ENCODE assay signal across 17 cellular contexts in the genomic region with DNA sequence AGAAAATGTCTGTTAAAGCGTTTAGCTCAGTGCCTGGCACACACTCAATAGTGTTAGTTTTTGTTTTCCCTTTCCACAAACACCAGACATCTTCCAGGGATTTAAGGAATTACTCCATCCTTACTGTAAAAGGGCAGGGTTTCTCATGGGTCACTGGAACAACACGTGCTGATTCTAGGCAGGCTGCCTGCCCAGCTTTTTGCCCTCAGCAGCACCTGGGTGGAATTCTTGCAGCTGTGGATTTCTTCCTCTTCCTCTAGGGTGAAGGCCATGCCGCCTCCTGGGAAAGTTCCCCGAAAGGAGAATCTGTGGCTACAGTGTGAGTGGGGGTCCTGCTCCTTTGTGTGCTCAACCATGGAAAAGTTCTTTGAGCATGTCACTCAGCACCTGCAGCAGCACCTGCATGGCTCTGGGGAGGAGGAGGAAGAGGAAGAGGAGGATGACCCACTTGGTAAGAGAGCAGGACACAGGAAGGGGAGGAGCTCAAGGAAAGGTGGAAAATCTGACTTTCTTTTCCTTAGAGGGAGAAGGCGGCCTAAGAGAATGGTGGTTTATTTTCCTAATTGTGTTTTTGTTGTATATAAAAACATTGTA. TPM values are rescaled to one million over a fixed set of nuclear protein-coding genes. Genes with fewer than 3 reads are reported as not detected.
DNase-seq lines count a peak whose midpoint lies in the region; ATAC-seq, FAIRE-seq and TF ChIP-seq lines count a peak whose summit lies in the region.
"Had no signal": no experiment of that assay in that cellular context is flagged by ENCODE, and none has a peak within 500 bp of the region (broad histone marks: within the 10 kb centered on the region; RNA-seq: fewer than 3 reads in every experiment).

No MANE protein-coding gene starts in this region.

- TF ChIP-seq CTCF in RWPE1 (conservative IDR thresholded peaks at IDR 0.05; ENCODE audit: low read depth): no peak
- no peak for TF ChIP-seq CTCF in endothelial cell of umbilical vein (IDR thresholded peaks at IDR 0.05; ENCODE audit: extremely low read depth in 1 of 2, insufficient read depth in 1 of 2, low read depth in 1 of 2, low read length in 2 of 2)

- H3F3A ChIP-seq in GM23248 (ENCODE audit: insufficient read depth): no peaks in the 10 kb centered on the region; the same call in 1 of the 2 replicates

- H3K4me3 ChIP-seq in endothelial cell of umbilical vein (replicated peaks in 1 of 3; ENCODE audit: insufficient read depth in 1 of 3, low read depth in 1 of 3, low read length in 3 of 3) (no peak overlapping the region), small intestine (ENCODE audit: low read depth in 1 of 2, low read length in 2 of 2) (no peak overlapping the region), GM23248 (no peak overlapping the region)

- 52 to 63% (median 55%) methylated on average over 5 of the region's 5 CpGs for WGBS in small intestine, 3 donors
- 60 to 62% methylated on average over 5 of the region's 5 CpGs for WGBS in GM23248 (ENCODE audit: low coverage in 1 of 2, low lambda C conversion rate in 2 of 2, missing lambda C conversion rate in 2 of 2), 2 experiments

- H3K4me3 Mint-ChIP-seq in activated CD8-positive, alpha-beta memory T cell treated with anti-CD3 and anti-CD28 coated beads, Interleukin-2, amount 10 ng/mL, durations not matched to agents 7 days and 5 days: no peak overlapping the region

- H2AFZ ChIP-seq in endothelial cell of umbilical vein (ENCODE audit: low read depth, low read length) (no peak overlapping the region), GM23248 (no peak overlapping the region)
- H2AFZ ChIP-seq: parathyroid adenoma had no signal

- peaks cover 28% of the 10 kb centered on the region for H3K36me3 Mint-ChIP-seq in activated CD8-positive, alpha-beta memory T cell treated with anti-CD3 and anti-CD28 coated beads, Interleukin-2, amount 10 ng/mL, durations not matched to agents 7 days and 5 days

- H3K79me2 ChIP-seq in endothelial cell of umbilical vein (ENCODE audit: control insufficient read depth, insufficient read depth, low read length) (peaks cover 12% of the 10 kb centered on the region), GM23248 (ENCODE audit: insufficient read depth) (peaks cover 37% of the 10 kb centered on the region)

- H3K4me1 ChIP-seq in endothelial cell of umbilical vein (ENCODE audit: control insufficient read depth, extremely low read depth, insufficient read depth, low read length) (peaks cover 17% of the 10 kb centered on the region), small intestine (ENCODE audit: control insufficient read depth in 2 of 2, insufficient read depth in 1 of 2, low read depth in 1 of 2, low read length in 1 of 2) (peaks cover 5 to 6% of the 10 kb centered on the region in 2 donors), GM23248 (ENCODE audit: insufficient read depth) (peaks cover 7% of the 10 kb centered on the region)
- H3K4me1 ChIP-seq: parathyroid adenoma had no signal

- in situ Hi-C loops in GM23248 (cut with MboI): no loop called here

- peaks cover 31% of the 10 kb centered on the region for H3K4me1 Mint-ChIP-seq in activated CD8-positive, alpha-beta memory T cell treated with anti-CD3 and anti-CD28 coated beads, Interleukin-2, amount 10 ng/mL, durations not matched to agents 7 days and 5 days

- no peaks in the 10 kb centered on the region for H3K9me2 ChIP-seq in GM23248 (ENCODE audit: insufficient read depth)

- H3K27ac Mint-ChIP-seq in activated CD8-positive, alpha-beta memory T cell treated with anti-CD3 and anti-CD28 coated beads, Interleukin-2, amount 10 ng/mL, durations not matched to agents 7 days and 5 days: peak overlapping the region; percentile 20

- no peak for DNase-seq in activated CD8-positive, alpha-beta memory T cell treated with anti-CD3 and anti-CD28 coated beads, Interleukin-2, amount 10 ng/mL, durations not matched to agents 7 days and 5 days
- DNase-seq in activated CD8-positive, alpha-beta memory T cell treated with anti-CD3 and anti-CD28 coated beads, Interleukin-2, amount 50 U/mL, for 48 hours: no peak
- DNase-seq in RWPE1 (ENCODE audit: low spot score) (no peak), endothelial cell of umbilical vein (ENCODE audit: low read depth, low spot score) (peak; percentile 21), small intestine (peak; percentile 29), NOMO-1 treated with DMSO at 0.1 percent for 48 hours (lab: John Stamatoyannopoulos, UW; ENCODE audit: unreplicated experiment) (no peak), GM23248 (no peak)
- DNase-seq: amniotic stem cell, Calu3, GF-D8, glutamatergic neuron, islet precursor cell, midbrain, NCI-H446 treated with DMSO at 0.1 percent for 48 hours had no signal

- H3K9me1 ChIP-seq in endothelial cell of umbilical vein (replicated peaks; ENCODE audit: control insufficient read depth, extremely low read depth, insufficient read depth, low read length): no peaks in the 10 kb centered on the region

- H3K27me3 ChIP-seq in endothelial cell of umbilical vein (ENCODE audit: control insufficient read depth in 2 of 2, insufficient read depth in 2 of 2, low read length in 2 of 2) (no peaks in the 10 kb centered on the region), small intestine (ENCODE audit: control insufficient read depth in 2 of 2, insufficient read depth in 2 of 2, low read length in 2 of 2) (no peaks in the 10 kb centered on the region), GM23248 (replicated peaks; ENCODE audit: insufficient read depth) (no peaks in the 10 kb centered on the region)

- no peaks in the 10 kb centered on the region for H3K27me3 Mint-ChIP-seq in activated CD8-positive, alpha-beta memory T cell treated with anti-CD3 and anti-CD28 coated beads, Interleukin-2, amount 10 ng/mL, durations not matched to agents 7 days and 5 days

- H3K4me2 ChIP-seq in endothelial cell of umbilical vein (ENCODE audit: insufficient read depth, low read length): no peak overlapping the region
- no peak overlapping the region for H3K4me2 ChIP-seq in GM23248 (ENCODE audit: unreplicated experiment)

- dilution Hi-C loops in endothelial cell of umbilical vein (cut with MboI; ENCODE audit: extremely low pct_ligation_motif_present, low sequenced_read_pairs): no loop called here

- H3K9me3 ChIP-seq in endothelial cell of umbilical vein (replicated peaks; ENCODE audit: control insufficient read depth, insufficient read depth, low read length) (no peaks in the 10 kb centered on the region), small intestine (ENCODE audit: control insufficient read depth, low read depth) (no peaks in the 10 kb centered on the region), GM23248 (ENCODE audit: low read depth) (no peaks in the 10 kb centered on the region)

- H3K27ac ChIP-seq in RWPE1 (peak overlapping the region; percentile 55), endothelial cell of umbilical vein (ENCODE audit: insufficient read depth, low read depth, low read length) (no peak overlapping the region), small intestine (ENCODE audit: low read depth in 1 of 2, low read length in 1 of 2) (peak overlapping the region; percentile 59 to 67), GM23248 (no peak overlapping the region)
- H3K27ac ChIP-seq: epithelial cell of prostate, parathyroid adenoma had no signal

- POLR2A ChIA-PET in RWPE1 (lab: Yijun Ruan, JAX; ENCODE audit: low non-redundant PET) (no interaction called here), endothelial cell of umbilical vein (lab: Charles Lee) (no interaction called here)

- CTCF ChIA-PET in activated CD8-positive, alpha-beta memory T cell treated with anti-CD3 and anti-CD28 coated beads, Interleukin-2, amount 10 ng/mL, durations not matched to agents 7 days and 5 days (lab: Charles Lee): interaction anchor here (0.9 to 1.0 kb wide), 2 partner anchors 42 to 59 kb away, joined by 3 read pairs; a partner anchor contains a TSS
- CTCF ChIA-PET in RWPE1 (lab: Yijun Ruan, JAX): no interaction called here
- CTCF ChIA-PET in endothelial cell of umbilical vein (lab: Charles Lee): interaction anchor here (1.3 to 1.5 kb wide), 3 partner anchors 32 to 212 kb away, joined by 3 to 4 read pairs (median 3); a partner anchor contains a TSS

- no peaks in the 10 kb centered on the region for H3K9me3 Mint-ChIP-seq in activated CD8-positive, alpha-beta memory T cell treated with anti-CD3 and anti-CD28 coated beads, Interleukin-2, amount 10 ng/mL, durations not matched to agents 7 days and 5 days (ENCODE audit: low read depth)

- no peaks in the 10 kb centered on the region for H4K20me1 ChIP-seq in endothelial cell of umbilical vein (replicated peaks; ENCODE audit: control insufficient read depth, extremely low read depth, insufficient read depth, low read length)
- no peaks in the 10 kb centered on the region for H4K20me1 ChIP-seq in GM23248 (ENCODE audit: insufficient read depth)

- peaks cover 2 to 19% of the 10 kb centered on the region in 2 experiments for H3K36me3 ChIP-seq in endothelial cell of umbilical vein (ENCODE audit: control insufficient read depth in 2 of 2, extremely low read depth in 1 of 2, insufficient read depth in 2 of 2, low read length in 2 of 2)
- peaks cover 0 to 7% of the 10 kb centered on the region in 2 donors for H3K36me3 ChIP-seq in small intestine (ENCODE audit: control insufficient read depth in 2 of 2, insufficient read depth in 2 of 2, low read length in 2 of 2)
- peaks cover 13% of the 10 kb centered on the region; the same call in 1 of the 2 replicates for H3K36me3 ChIP-seq in GM23248 (ENCODE audit: low read depth)

- FAIRE-seq in endothelial cell of umbilical vein (lab: Jason Lieb, UNC) (no peak), small intestine (lab: Jason Lieb, UNC) (no peak)

- no TSS peak for BruUV-seq in endothelial cell of umbilical vein (replicated peaks; lab: Mats Ljungman, UMichigan)

- ATAC-seq in activated CD8-positive, alpha-beta memory T cell treated with anti-CD3 and anti-CD28 coated beads, Interleukin-2, amount 10 ng/mL, durations not matched to agents 7 days and 5 days: no peak
- ATAC-seq in HG02885 (IDR thresholded peaks at IDR 0.05; ENCODE audit: poor library complexity, unreplicated experiment): no peak

- intact Hi-C loops in endothelial cell of umbilical vein (cut with micrococcal nuclease): no loop called here

- H3K9ac ChIP-seq in endothelial cell of umbilical vein (replicated peaks; ENCODE audit: extremely low read depth, insufficient read depth, low read length) (no peak overlapping the region), GM23248 (no peak overlapping the region)
- H3K9ac ChIP-seq: parathyroid adenoma had no signal

- TF ChIP-seq POLR2A in endothelial cell of umbilical vein (IDR thresholded peaks at IDR 0.05; ENCODE audit: low read depth, low read length): no peak

RNA-seq across cellular contexts. Expression of a gene that starts 5.4 kb away (rescaled TPM):
- total RNA-seq in activated CD8-positive, alpha-beta memory T cell treated with anti-CD3 and anti-CD28 coated beads, Interleukin-2, amount 10 ng/mL, durations not matched to agents 7 days and 5 days: 10 to 100 TPM; 40.4 to 43.0 TPM
- total RNA-seq in endothelial cell of umbilical vein: 32.6 and 33.4 TPM in 2 replicates
- 30.8 and 34.6 TPM in 2 replicates for polyA plus RNA-seq in endothelial cell of umbilical vein
- 21.0 and 21.9 TPM in 2 replicates for polyA plus RNA-seq in endothelial cell of umbilical vein (2011; cell fraction: cytosol; rRNA removed)
- polyA plus RNA-seq in endothelial cell of umbilical vein (2011; cell fraction: nucleus; rRNA removed): 102 and 113 TPM in 2 replicates
- polyA plus RNA-seq in endothelial cell of umbilical vein (2012): 11.6 and 15.8 TPM in 2 replicates
- polyA minus RNA-seq in endothelial cell of umbilical vein: 39.0 and 42.6 TPM in 2 replicates
- polyA minus RNA-seq in endothelial cell of umbilical vein (2011; cell fraction: cytosol; rRNA and poly(A)+ RNA removed): 13.6 TPM
- 33.2 and 47.0 TPM in 2 replicates for polyA minus RNA-seq in endothelial cell of umbilical vein (2011; cell fraction: nucleus; rRNA and poly(A)+ RNA removed)
- 10 to 100 TPM; 12.3 to 24.4 (median 14.3) TPM for polyA plus RNA-seq in small intestine
- total RNA-seq in GM23248 (2014; rRNA removed; shearing (Covaris generic)): 24.9 and 31.8 TPM in 2 replicates
- polyA plus RNA-seq in GM23248 (2016; fragmentation: Nextera tagmentation; extraction: Ambion mirVana): 8.3 and 9.1 TPM in 2 replicates

RNA-seq across cellular contexts. Expression of a gene that starts 19.6 kb away (rescaled TPM):
- total RNA-seq in activated CD8-positive, alpha-beta memory T cell treated with anti-CD3 and anti-CD28 coated beads, Interleukin-2, amount 10 ng/mL, durations not matched to agents 7 days and 5 days: 10 to 100 TPM; 30.6 to 35.1 TPM
- total RNA-seq in endothelial cell of umbilical vein: 10.4 and 10.5 TPM in 2 replicates
- polyA plus RNA-seq in endothelial cell of umbilical vein (9.1 and 10.2 TPM in 2 replicates), small intestine (10 to 100 TPM; 14.9 to 21.7 (median 19.2) TPM), GM23248 (2016; fragmentation: Nextera tagmentation; extraction: Ambion mirVana) (2.6 and 3.1 TPM in 2 replicates)
- 5.2 and 7.3 TPM in 2 replicates for polyA plus RNA-seq in endothelial cell of umbilical vein (2011; cell fraction: cytosol; rRNA removed)
- 14.9 and 16.1 TPM in 2 replicates for polyA plus RNA-seq in endothelial cell of umbilical vein (2011; cell fraction: nucleus; rRNA removed)
- polyA plus RNA-seq in endothelial cell of umbilical vein (2012): 6.6 and 7.6 TPM in 2 replicates
- 16.0 and 17.0 TPM in 2 replicates for polyA minus RNA-seq in endothelial cell of umbilical vein
- polyA minus RNA-seq in endothelial cell of umbilical vein (2011; cell fraction: cytosol; rRNA and poly(A)+ RNA removed): 6.7 TPM
- polyA minus RNA-seq in endothelial cell of umbilical vein (2011; cell fraction: nucleus; rRNA and poly(A)+ RNA removed): 9.4 and 14.3 TPM in 2 replicates
- total RNA-seq in GM23248 (2014; rRNA removed; shearing (Covaris generic)): 4.1 and 4.7 TPM in 2 replicates

RNA-seq across cellular contexts. Expression of a gene that starts 22.1 kb away (rescaled TPM):
- not detected for total RNA-seq in activated CD8-positive, alpha-beta memory T cell treated with anti-CD3 and anti-CD28 coated beads, Interleukin-2, amount 10 ng/mL, durations not matched to agents 7 days and 5 days
- total RNA-seq in endothelial cell of umbilical vein: 0.67 and 1.7 TPM in 2 replicates
- polyA plus RNA-seq in endothelial cell of umbilical vein (1.0 TPM in 2 replicates), small intestine (under 1 TPM in 2 of 3 donors, not detected in 1; 0.27 to 0.73 TPM), GM23248 (2016; fragmentation: Nextera tagmentation; extraction: Ambion mirVana) (0.06 and 0.14 TPM in 2 replicates)
- 0.35 and 0.47 TPM in 2 replicates for polyA plus RNA-seq in endothelial cell of umbilical vein (2011; cell fraction: cytosol; rRNA removed)
- polyA plus RNA-seq in endothelial cell of umbilical vein (2011; cell fraction: nucleus; rRNA removed): 2.9 and 3.7 TPM in 2 replicates
- polyA plus RNA-seq in endothelial cell of umbilical vein (2012): 0.64 and 1.2 TPM in 2 replicates
- 1.5 TPM in 2 replicates for polyA minus RNA-seq in endothelial cell of umbilical vein
- not detected for polyA minus RNA-seq in endothelial cell of umbilical vein (2011; cell fraction: cytosol; rRNA and poly(A)+ RNA removed)
- 1.3 TPM in 2 replicates for polyA minus RNA-seq in endothelial cell of umbilical vein (2011; cell fraction: nucleus; rRNA and poly(A)+ RNA removed)
- total RNA-seq in GM23248 (2014; rRNA removed; shearing (Covaris generic)): not detected in 2 replicates
- total RNA-seq: Calu3 had no signal

RNA-seq across cellular contexts. Expression of a gene that starts 25.1 kb away (rescaled TPM):
- total RNA-seq in activated CD8-positive, alpha-beta memory T cell treated with anti-CD3 and anti-CD28 coated beads, Interleukin-2, amount 10 ng/mL, durations not matched to agents 7 days and 5 days: 10 to 100 TPM; 65.1 to 77.1 TPM
- 48.4 and 62.0 TPM in 2 replicates for total RNA-seq in endothelial cell of umbilical vein
- polyA plus RNA-seq in endothelial cell of umbilical vein (203 and 212 TPM in 2 replicates), small intestine (10 to 100 TPM; 10.8 to 51.2 (median 12.5) TPM), GM23248 (2016; fragmentation: Nextera tagmentation; extraction: Ambion mirVana) (68.6 and 73.6 TPM in 2 replicates)
- 61.5 and 62.3 TPM in 2 replicates for polyA plus RNA-seq in endothelial cell of umbilical vein (2011; cell fraction: cytosol; rRNA removed)
- polyA plus RNA-seq in endothelial cell of umbilical vein (2011; cell fraction: nucleus; rRNA removed): 193 and 217 TPM in 2 replicates
- 48.5 and 55.0 TPM in 2 replicates for polyA plus RNA-seq in endothelial cell of umbilical vein (2012)
- 139 and 143 TPM in 2 replicates for polyA minus RNA-seq in endothelial cell of umbilical vein
- polyA minus RNA-seq in endothelial cell of umbilical vein (2011; cell fraction: cytosol; rRNA and poly(A)+ RNA removed): 26.4 TPM
- polyA minus RNA-seq in endothelial cell of umbilical vein (2011; cell fraction: nucleus; rRNA and poly(A)+ RNA removed): 47.7 and 59.0 TPM in 2 replicates
- total RNA-seq in GM23248 (2014; rRNA removed; shearing (Covaris generic)): 30.0 and 30.9 TPM in 2 replicates

RNA-seq across cellular contexts. Expression of a gene that starts 41.8 kb away (rescaled TPM):
- total RNA-seq in activated CD8-positive, alpha-beta memory T cell treated with anti-CD3 and anti-CD28 coated beads, Interleukin-2, amount 10 ng/mL, durations not matched to agents 7 days and 5 days: 10 to 100 TPM; 21.2 to 22.2 TPM
- total RNA-seq in endothelial cell of umbilical vein: 14.6 and 15.1 TPM in 2 replicates
- 15.5 and 18.3 TPM in 2 replicates for polyA plus RNA-seq in endothelial cell of umbilical vein
- polyA plus RNA-seq in endothelial cell of umbilical vein (2011; cell fraction: cytosol; rRNA removed): 7.9 and 9.0 TPM in 2 replicates
- 12.7 and 15.1 TPM in 2 replicates for polyA plus RNA-seq in endothelial cell of umbilical vein (2011; cell fraction: nucleus; rRNA removed)
- 8.3 and 11.6 TPM in 2 replicates for polyA plus RNA-seq in endothelial cell of umbilical vein (2012)
- polyA minus RNA-seq in endothelial cell of umbilical vein: 15.4 and 18.9 TPM in 2 replicates
- 6.1 TPM for polyA minus RNA-seq in endothelial cell of umbilical vein (2011; cell fraction: cytosol; rRNA and poly(A)+ RNA removed)
- polyA minus RNA-seq in endothelial cell of umbilical vein (2011; cell fraction: nucleus; rRNA and poly(A)+ RNA removed): 9.3 and 12.4 TPM in 2 replicates
- polyA plus RNA-seq in small intestine: 1 to 10 TPM; 3.5 to 9.2 (median 4.0) TPM
- total RNA-seq in GM23248 (2014; rRNA removed; shearing (Covaris generic)): 19.7 and 28.0 TPM in 2 replicates
- polyA plus RNA-seq in GM23248 (2016; fragmentation: Nextera tagmentation; extraction: Ambion mirVana): 13.4 and 13.8 TPM in 2 replicates

Comparison
In these comparisons a context has a peak if more than half of its experiments do, and no peak if none do; other contexts are left out.
1. DNase-seq: peak in endothelial cell of umbilical vein (single experiment) and small intestine (single experiment); none in activated CD8-positive, alpha-beta memory T cell treated with anti-CD3 and anti-CD28 coated beads, Interleukin-2, amount 10 ng/mL, durations not matched to agents 7 days and 5 days (single experiment), activated CD8-positive, alpha-beta memory T cell treated with anti-CD3 and anti-CD28 coated beads, Interleukin-2, amount 50 U/mL, for 48 hours (single experiment), RWPE1 (single experiment), NOMO-1 treated with DMSO at 0.1 percent for 48 hours (single experiment) and GM23248 (single experiment).
2. H3K27ac ChIP-seq: peak in RWPE1 (single experiment) and small intestine (2 of 2); none in endothelial cell of umbilical vein (single experiment) and GM23248 (single experiment).